Comparison of ENCODE assay signal across 1 cellular context in the genomic region with DNA sequence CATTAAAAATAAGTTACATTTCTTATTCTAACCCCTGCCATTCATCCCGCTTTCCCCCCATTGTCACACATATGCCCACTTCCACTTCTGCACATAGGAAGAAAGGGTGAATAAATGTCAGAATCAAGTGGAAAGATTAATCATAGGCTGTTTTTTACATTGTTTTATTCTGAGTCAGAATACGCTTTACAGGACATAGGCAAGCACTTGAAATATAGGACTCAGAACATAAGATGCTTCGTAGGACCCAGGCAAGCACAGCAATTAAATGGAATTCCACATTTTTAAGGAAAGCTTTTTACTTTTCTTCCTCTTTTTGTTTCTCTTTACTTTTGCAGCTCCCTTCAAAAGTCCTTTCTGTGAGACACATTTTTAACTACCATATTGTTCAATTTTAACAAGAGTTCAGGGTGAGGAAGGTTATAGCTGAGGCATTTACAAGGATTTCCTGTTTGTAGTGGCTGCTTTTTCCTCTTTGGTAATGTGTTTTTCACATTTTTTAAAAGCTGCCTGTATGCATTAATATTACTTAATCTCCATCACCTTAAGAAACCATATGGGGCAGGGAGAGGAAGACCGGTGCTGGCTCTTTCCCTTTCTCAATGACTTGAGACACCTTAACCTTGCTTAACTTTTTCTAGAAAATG.
TF ChIP-seq lines count a peak whose summit lies in the region.

No MANE protein-coding gene starts in this region.

TF ChIP-seq in IMR-90, 13 proteins besides CTCF, POLR2A, EP300 and RAD21 (continued from another document):
- TF ChIP-seq SMC3 (IDR thresholded peaks at IDR 0.05; ENCODE audit: low read depth, low read length) (no peak), FOS (IDR thresholded peaks at IDR 0.05; ENCODE audit: low read depth, low read length) (no peak), RFX5 (IDR thresholded peaks at IDR 0.05; ENCODE audit: low read depth, low read length) (no peak), BHLHE40 (IDR thresholded peaks at IDR 0.05; ENCODE audit: low read depth, low read length) (no peak), CHD1 (IDR thresholded peaks at IDR 0.05; ENCODE audit: low read depth, low read length) (no peak), MAFK (IDR thresholded peaks at IDR 0.05; ENCODE audit: low read depth, low read length) (no peak), MAZ (IDR thresholded peaks at IDR 0.05; ENCODE audit: borderline replicate concordance, low read depth, low read length) (no peak)
